7 cellular contexts compared by ENCODE assay signal in the genomic region with DNA sequence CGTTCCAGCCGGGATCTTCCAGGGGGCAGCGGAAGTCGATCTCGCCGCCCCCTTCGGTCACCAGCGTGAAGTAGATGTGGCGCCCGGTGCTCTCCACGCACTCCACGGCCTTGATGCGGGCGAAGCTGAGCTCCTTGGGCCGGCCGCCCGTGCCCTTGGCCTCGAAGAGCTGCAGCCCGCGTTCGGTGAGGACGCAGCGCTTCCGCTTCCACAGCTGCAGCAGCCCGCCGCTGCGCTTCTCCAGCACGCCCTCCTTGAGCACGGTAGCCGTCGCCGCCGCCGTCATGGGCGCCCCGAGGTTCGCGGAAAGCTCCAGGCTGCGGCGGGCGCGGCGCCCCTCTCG. TPM values are rescaled to one million over a fixed set of nuclear protein-coding genes. Genes with fewer than 3 reads are reported as not detected.
A peak's percentile ranks its signal among the peaks of the same experiment; 100 is the strongest.
DNase-seq lines count a peak whose midpoint lies in the region; ATAC-seq and TF ChIP-seq lines count a peak whose summit lies in the region.

No MANE protein-coding gene starts in this region.

- DNase-seq in GM13976 (ENCODE audit: low spot score) (peak; percentile 75), NCI-H146 (lab: John Stamatoyannopoulos, UW) (peak; percentile 53), caudate nucleus (lab: John Stamatoyannopoulos, UW) (peak in 10 of 61 donors; percentile 30 to 74 (median 50)), left lobe of liver (ENCODE audit: low spot score) (no peak), tibial artery (no peak), middle frontal gyrus (ENCODE audit: extremely low spot score, low spot score) (no peak)

- peak overlapping the region; percentile 94 to 99 for H3K4me3 ChIP-seq in tibial artery

- no peaks in the 10 kb centered on the region for H3K9me3 ChIP-seq in tibial artery

- no peaks in the 10 kb centered on the region for H3K27me3 ChIP-seq in tibial artery

- H3K36me3 ChIP-seq in tibial artery, result peaks cover 15 to 19% (median 19%) of the 10 kb centered on the region in 3 donors

- ATAC-seq in GM21786 (IDR thresholded peaks at IDR 0.05; ENCODE audit: unreplicated experiment) (peak; percentile 36), left lobe of liver (peak; percentile 49)

- peaks cover 0 to 54% (median 32%) of the 10 kb centered on the region in 4 donors for H3K4me1 ChIP-seq in tibial artery

- no peak for TF ChIP-seq CTCF in GM13976 (IDR thresholded peaks at IDR 0.05; ENCODE audit: borderline replicate concordance, control extremely low read depth, extremely low read depth, insufficient read depth, missing control alignments)
- no peak for TF ChIP-seq CTCF in tibial artery (IDR thresholded peaks at IDR 0.05)

- in situ Hi-C loops in GM13976 (cut with MboI; ENCODE audit: low sequenced_read_pairs, unreplicated experiment), result no loop called here

- peak overlapping the region; percentile 69 for H3K27ac ChIP-seq in caudate nucleus (ENCODE audit: low read depth, low read length)
- peak overlapping the region; percentile 96 to 99 for H3K27ac ChIP-seq in tibial artery

- intact Hi-C loops in tibial artery (cut with DNase I; ENCODE audit: low total_unique reads), result no loop called here

RNA-seq across cellular contexts. Expression of gene PHLDA3, which starts 0.5 kb away (rescaled TPM):
- total RNA-seq in left lobe of liver, result 1.8 TPM

RNA-seq across cellular contexts. Expression of gene CSRP1, which starts 38.5 kb away (rescaled TPM):
- 67.7 TPM for total RNA-seq in left lobe of liver

RNA-seq across cellular contexts. Expression of gene TNNI1, which starts 46.9 kb away (rescaled TPM):
- not detected for total RNA-seq in left lobe of liver

Comparison
In these comparisons a context has a peak if more than half of its experiments do, and no peak if none do; other contexts are left out.
1. DNase-seq: peak in GM13976 (single experiment) and NCI-H146 (single experiment); none in left lobe of liver (single experiment), tibial artery (0 of 2) and middle frontal gyrus (single experiment).